In the genomic region with DNA sequence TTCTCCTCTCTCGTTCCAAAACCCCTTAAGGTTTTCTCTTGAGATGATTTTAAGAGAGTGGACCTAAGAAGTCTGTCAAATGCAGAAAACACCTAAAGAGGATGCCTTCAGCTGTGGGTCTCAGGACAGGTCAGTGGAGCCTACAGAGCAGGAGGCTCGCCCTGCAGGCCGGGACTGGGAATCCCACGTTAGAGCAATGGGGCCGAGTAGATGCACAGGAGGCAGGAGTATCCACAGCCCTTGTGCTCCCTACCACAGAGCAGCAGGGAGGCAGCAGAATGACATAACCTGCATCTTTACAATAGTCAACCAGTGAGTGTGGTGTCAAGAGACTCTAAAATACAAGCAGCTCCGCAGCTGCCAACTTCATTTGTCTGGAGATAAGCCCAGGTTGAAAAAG, we compare ENCODE assay signal across 36 cellular contexts.
"Had no signal": no experiment of that assay in that cellular context is flagged by ENCODE, and none has a peak within 500 bp of the region (broad histone marks: within the 10 kb centered on the region; RNA-seq: fewer than 3 reads in every experiment).

No MANE protein-coding gene starts in this region.

- H3K27me3 ChIP-seq: adrenal gland, body of pancreas, brain microvascular endothelial cell, breast epithelium had no signal

- H3K4me1 ChIP-seq: adrenal gland, body of pancreas, breast epithelium had no signal

- H3K4me3 ChIP-seq: adrenal gland, body of pancreas, breast epithelium had no signal

- DNase-seq: activated B cell treated with CpG ODN at 0.5 μM for 24 hours; activated CD4-positive, alpha-beta memory T cell treated with anti-CD3 and anti-CD28 coated beads for 36 hours; activated CD4-positive, alpha-beta T cell treated with anti-CD3 and anti-CD28 coated beads for 4 hours; activated CD4-positive, alpha-beta T cell treated with anti-CD3 and anti-CD28 coated beads, Interleukin-2, amount 10 ng/mL, durations not matched to agents 24 days and 14 days; activated CD4-positive, alpha-beta T cell treated with anti-CD3 and anti-CD28 coated beads, Interleukin-2, amount 50 U/mL, for 1 hour; activated CD4-positive, alpha-beta T cell treated with anti-CD3 and anti-CD28 coated beads, Interleukin-2, amount 50 U/mL, for 4 hours; activated CD4-positive, CD25-positive, alpha-beta regulatory T cell treated with anti-CD3 and anti-CD28 coated beads, Interleukin-2, amount 50 U/mL, for 72 hours; activated CD8-positive, alpha-beta memory T cell treated with anti-CD3 and anti-CD28 coated beads, Interleukin-2, amount 50 U/mL, for 4 hours; activated CD8-positive, alpha-beta T cell treated with anti-CD3 and anti-CD28 coated beads for 36 hours; activated effector memory CD4-positive, alpha-beta T cell treated with anti-CD3 and anti-CD28 coated beads, Interleukin-2, amount 50 U/mL, for 16 hours; activated gamma-delta T cell treated with Interleukin-2 at 50 U/mL for 16 hours; activated naive CD4-positive, alpha-beta T cell; activated naive CD4-positive, alpha-beta T cell treated with anti-CD3 and anti-CD28 coated beads for 36 hours; activated naive CD4-positive, alpha-beta T cell treated with anti-CD3 and anti-CD28 coated beads, Interleukin-2, amount 50 U/mL, for 16 hours; activated naive CD8-positive, alpha-beta T cell treated with anti-CD3 and anti-CD28 coated beads for 36 hours; activated T-cell treated with anti-CD3 and anti-CD28 coated beads for 4 hours; activated T-cell treated with anti-CD3 and anti-CD28 coated beads, Interleukin-2, amount 50 U/mL, for 1 hour; activated T-cell treated with anti-CD3 and anti-CD28 coated beads, Interleukin-2, amount 50 U/mL, for 4 hours; activated T-cell treated with anti-CD3 and anti-CD28 coated beads, Interleukin-2, amount 50 U/mL, for 72 hours; adrenal gland; amniotic stem cell; aorta; body of pancreas; brain microvascular endothelial cell; central memory CD4-positive, alpha-beta T cell; cerebellar nuclear complex; T-helper 1 cell; T-helper 2 cell; T-helper 9 cell; WERI-Rb-1 had no signal

- H3K36me3 ChIP-seq: adrenal gland, brain microvascular endothelial cell, breast epithelium, WERI-Rb-1 had no signal

- H3K4me1 Mint-ChIP-seq: activated B cell treated with CpG ODN at 0.5 μM for 24 hours; activated CD4-positive, alpha-beta T cell treated with anti-CD3 and anti-CD28 coated beads, Interleukin-2, amount 10 ng/mL, durations not matched to agents 24 days and 14 days; activated naive CD8-positive, alpha-beta T cell treated with anti-CD3 and anti-CD28 coated beads for 36 hours had no signal

- ATAC-seq: activated CD8-positive, alpha-beta T cell treated with anti-CD3 and anti-CD28 coated beads for 36 hours; activated naive CD4-positive, alpha-beta T cell treated with anti-CD3 and anti-CD28 coated beads, Interleukin-2, amount 50 U/mL, for 72 hours; activated T-cell treated with anti-CD3 and anti-CD28 coated beads, Interleukin-2, amount 50 U/mL, for 4 hours; activated T-cell treated with anti-CD3 and anti-CD28 coated beads, Interleukin-2, amount 50 U/mL, for 72 hours; activated T-helper 17 cell treated with anti-CD3 and anti-CD28 coated beads, Interleukin-2, amount 50 U/mL, for 72 hours; body of pancreas had no signal

- H3K27ac Mint-ChIP-seq: activated B cell treated with CpG ODN at 0.5 μM for 24 hours; activated CD4-positive, alpha-beta memory T cell treated with anti-CD3 and anti-CD28 coated beads for 36 hours; activated CD4-positive, alpha-beta T cell treated with anti-CD3 and anti-CD28 coated beads, Interleukin-2, amount 10 ng/mL, durations not matched to agents 24 days and 14 days; activated CD8-positive, alpha-beta T cell treated with anti-CD3 and anti-CD28 coated beads for 36 hours; activated naive CD4-positive, alpha-beta T cell treated with anti-CD3 and anti-CD28 coated beads for 36 hours; activated naive CD4-positive, alpha-beta T cell treated with anti-CD3 and anti-CD28 coated beads, Interleukin-2, amount 50 U/mL, for 72 hours; activated naive CD8-positive, alpha-beta T cell treated with anti-CD3 and anti-CD28 coated beads for 36 hours; activated T-cell treated with anti-CD3 and anti-CD28 coated beads, Interleukin-2, amount 50 U/mL, for 72 hours; activated T-helper 1 cell treated with anti-CD3 and anti-CD28 coated beads, Interleukin-12 subunit alpha, Interleukin-12 subunit beta, Interleukin-2, Interleukin-4 antibody, amounts not matched to agents 30 ng/mL and 10 ng/mL and 1 ng/mL, durations not matched to agents 14 hours and 24 hours and 36 hours; activated T-helper 17 cell treated with anti-CD3 and anti-CD28 coated beads, Interleukin-2, amount 50 U/mL, for 72 hours; T-helper 1 cell treated with Interleukin-12 subunit alpha and Interleukin-12 subunit beta and Interleukin-4 antibody, amounts not matched to agents 30 μg/mL and 1 μg/mL, for 36 hours; T-helper 2 cell treated with Interferon-gamma antibody and Interleukin-4, amounts not matched to agents 5 μg/mL and 100 μg/mL, for 36 hours had no signal

- H3K9me3 ChIP-seq: adrenal gland, body of pancreas had no signal

- H3K27ac ChIP-seq: adrenal gland, body of pancreas, brain microvascular endothelial cell, breast epithelium, WERI-Rb-1 had no signal

- H3K27me3 Mint-ChIP-seq: activated B cell treated with CpG ODN at 0.5 μM for 24 hours; activated CD4-positive, alpha-beta memory T cell treated with anti-CD3 and anti-CD28 coated beads for 36 hours; activated CD4-positive, alpha-beta T cell treated with anti-CD3 and anti-CD28 coated beads, Interleukin-2, amount 10 ng/mL, durations not matched to agents 24 days and 14 days had no signal

- H3K36me3 Mint-ChIP-seq: activated CD4-positive, alpha-beta memory T cell treated with anti-CD3 and anti-CD28 coated beads for 36 hours had no signal

- H3K4me3 Mint-ChIP-seq: activated B cell treated with CpG ODN at 0.5 μM for 24 hours; activated CD4-positive, alpha-beta memory T cell treated with anti-CD3 and anti-CD28 coated beads for 36 hours; activated CD4-positive, alpha-beta T cell treated with anti-CD3 and anti-CD28 coated beads, Interleukin-2, amount 10 ng/mL, durations not matched to agents 24 days and 14 days; activated CD8-positive, alpha-beta T cell treated with anti-CD3 and anti-CD28 coated beads for 36 hours; activated naive CD4-positive, alpha-beta T cell treated with anti-CD3 and anti-CD28 coated beads for 36 hours; activated naive CD8-positive, alpha-beta T cell treated with anti-CD3 and anti-CD28 coated beads for 36 hours; activated T-cell treated with anti-CD3 and anti-CD28 coated beads, Interleukin-2, amount 50 U/mL, for 4 hours; activated T-cell treated with anti-CD3 and anti-CD28 coated beads, Interleukin-2, amount 50 U/mL, for 72 hours; activated T-helper 1 cell treated with anti-CD3 and anti-CD28 coated beads, Interleukin-12 subunit alpha, Interleukin-12 subunit beta, Interleukin-2, Interleukin-4 antibody, amounts not matched to agents 30 ng/mL and 10 ng/mL and 1 ng/mL, durations not matched to agents 14 hours and 24 hours and 36 hours; activated T-helper 17 cell treated with anti-CD3 and anti-CD28 coated beads, Interleukin-2, amount 50 U/mL, for 72 hours; T-helper 1 cell treated with Interleukin-12 subunit alpha and Interleukin-12 subunit beta and Interleukin-4 antibody, amounts not matched to agents 30 μg/mL and 1 μg/mL, for 36 hours; T-helper 2 cell treated with Interferon-gamma antibody and Interleukin-4, amounts not matched to agents 5 μg/mL and 100 μg/mL, for 36 hours had no signal
